In genomic region chr10:48806282-48806681, GRCh38 we compare ENCODE assay signal across 22 cellular contexts.
DNase-seq lines count a peak whose midpoint lies in the region; ATAC-seq and TF ChIP-seq lines count a peak whose summit lies in the region.
"Had no signal": no experiment of that assay in that cellular context is flagged by ENCODE, and none has a peak within 500 bp of the region (broad histone marks: within the 10 kb centered on the region; RNA-seq: fewer than 3 reads in every experiment).

No MANE protein-coding gene starts in this region.

- ATAC-seq in Right ventricle myocardium superior (ENCODE audit: poor library complexity) (no peak), HG02642 (IDR thresholded peaks at IDR 0.05; ENCODE audit: poor library complexity, unreplicated experiment) (no peak)
- ATAC-seq: activated CD8-positive, alpha-beta T cell treated with anti-CD3 and anti-CD28 coated beads for 36 hours; stimulated activated naive CD8-positive, alpha-beta T cell treated with anti-CD3 and anti-CD28 coated beads, Interleukin-15, amount 100 ng/mL, for 72 hours; WTC11 had no signal

- H3K27me3 Mint-ChIP-seq in dendritic cell treated with granulocyte-macrophage colony-stimulating factor and Interleukin-4, amounts not matched to agents 40 ng/mL and 50 ng/mL, for 4 days, result no peaks in the 10 kb centered on the region
- H3K27me3 Mint-ChIP-seq: activated CD8-positive, alpha-beta T cell treated with anti-CD3 and anti-CD28 coated beads for 36 hours; stimulated activated naive CD8-positive, alpha-beta T cell treated with anti-CD3 and anti-CD28 coated beads, Interleukin-15, amount 100 ng/mL, for 72 hours had no signal

- TF ChIP-seq CTCF in left ventricle myocardium inferior (IDR thresholded peaks at IDR 0.05; ENCODE audit: borderline replicate concordance) (no peak), neutrophil (IDR thresholded peaks at IDR 0.05) (no peak)

- H3K27ac Mint-ChIP-seq in dendritic cell treated with granulocyte-macrophage colony-stimulating factor and Interleukin-4, amounts not matched to agents 40 ng/mL and 50 ng/mL, for 4 days, result peak overlapping the region; percentile 73
- H3K27ac Mint-ChIP-seq: activated CD8-positive, alpha-beta T cell treated with anti-CD3 and anti-CD28 coated beads for 36 hours; CD8-positive, alpha-beta memory T cell; HFFc6; stimulated activated naive CD8-positive, alpha-beta T cell treated with anti-CD3 and anti-CD28 coated beads, Interleukin-15, amount 100 ng/mL, for 72 hours; WTC11 had no signal

- no peaks in the 10 kb centered on the region for H3K9me3 Mint-ChIP-seq in dendritic cell treated with granulocyte-macrophage colony-stimulating factor and Interleukin-4, amounts not matched to agents 40 ng/mL and 50 ng/mL, for 4 days
- H3K9me3 Mint-ChIP-seq: activated CD8-positive, alpha-beta T cell treated with anti-CD3 and anti-CD28 coated beads for 36 hours; HFFc6; stimulated activated naive CD8-positive, alpha-beta T cell treated with anti-CD3 and anti-CD28 coated beads, Interleukin-15, amount 100 ng/mL, for 72 hours; WTC11 had no signal

- intact Hi-C loops in left ventricle myocardium inferior (cut with micrococcal nuclease) (no loop called here), Right ventricle myocardium superior (cut with DNase I) (no loop called here)
- intact Hi-C loops in dendritic cell treated with granulocyte-macrophage colony-stimulating factor and Interleukin-4, amounts not matched to agents 40 ng/mL and 50 ng/mL, for 4 days (cut with micrococcal nuclease), result no loop called here

- H3K4me3 ChIP-seq in left ventricle myocardium inferior, result no peak overlapping the region
- no peak overlapping the region for H3K4me3 ChIP-seq in neutrophil (ENCODE audit: low read depth in 1 of 2, low read length in 1 of 2)
- H3K4me3 ChIP-seq: spleen, upper lobe of left lung had no signal

- no peaks in the 10 kb centered on the region for H3K9me3 ChIP-seq in left ventricle myocardium inferior (replicated peaks)
- H3K9me3 ChIP-seq in neutrophil, result no peaks in the 10 kb centered on the region
- H3K9me3 ChIP-seq: spleen, upper lobe of left lung had no signal

- H3K27ac ChIP-seq in left ventricle myocardium inferior (replicated peaks) (peak overlapping the region; percentile 60), neutrophil (peak overlapping the region; percentile 100)
- H3K27ac ChIP-seq: upper lobe of left lung had no signal

- DNase-seq in left ventricle myocardium inferior, result no peak
- DNase-seq in Right ventricle myocardium superior, result no peak
- DNase-seq in GOT3 (lab: John Stamatoyannopoulos, UW), result no peak
- DNase-seq in DMS53 (lab: John Stamatoyannopoulos, UW), result no peak
- DNase-seq: activated CD8-positive, alpha-beta T cell treated with anti-CD3 and anti-CD28 coated beads for 36 hours; activated T-cell treated with anti-CD3 and anti-CD28 coated beads, Interleukin-2, amount 50 U/mL, for 1 hour; CD8-positive, alpha-beta memory T cell; GDM1; HFFc6; Karpas-422; NCI-H187; NCI-H748 treated with DMSO at 0.1 percent for 48 hours; occipital lobe; spleen; stimulated activated CD4-positive, alpha-beta T cell treated with anti-CD3 and anti-CD28 coated beads, Interleukin-4, amount 100 ng/mL, for 1 hour; stimulated activated naive CD8-positive, alpha-beta T cell treated with anti-CD3 and anti-CD28 coated beads, Interleukin-15, amount 100 ng/mL, for 72 hours; T1000; upper lobe of left lung had no signal

- H3K4me3 Mint-ChIP-seq in dendritic cell treated with granulocyte-macrophage colony-stimulating factor and Interleukin-4, amounts not matched to agents 40 ng/mL and 50 ng/mL, for 4 days, result no peak overlapping the region
- H3K4me3 Mint-ChIP-seq: activated CD8-positive, alpha-beta T cell treated with anti-CD3 and anti-CD28 coated beads for 36 hours; CD8-positive, alpha-beta memory T cell; HFFc6; WTC11 had no signal

- H3K27me3 ChIP-seq in left ventricle myocardium inferior (ENCODE audit: low read depth) (no peaks in the 10 kb centered on the region), neutrophil (no peaks in the 10 kb centered on the region)
- H3K27me3 ChIP-seq: spleen, upper lobe of left lung had no signal

- H3K4me1 Mint-ChIP-seq in dendritic cell treated with granulocyte-macrophage colony-stimulating factor and Interleukin-4, amounts not matched to agents 40 ng/mL and 50 ng/mL, for 4 days (ENCODE audit: low read depth), result peaks cover 44% of the 10 kb centered on the region

- peaks cover 60% of the 10 kb centered on the region for H3K4me1 ChIP-seq in left ventricle myocardium inferior
- H3K4me1 ChIP-seq in neutrophil (ENCODE audit: control insufficient read depth in 1 of 2, insufficient read depth in 1 of 2, low read depth in 1 of 2, low read length in 1 of 2), result peaks cover 71 to 72% of the 10 kb centered on the region in 2 experiments

- peaks cover 59% of the 10 kb centered on the region for H3K36me3 Mint-ChIP-seq in dendritic cell treated with granulocyte-macrophage colony-stimulating factor and Interleukin-4, amounts not matched to agents 40 ng/mL and 50 ng/mL, for 4 days (ENCODE audit: low read depth)
- H3K36me3 Mint-ChIP-seq: CD8-positive, alpha-beta memory T cell; WTC11 had no signal

- no peaks in the 10 kb centered on the region for H3K36me3 ChIP-seq in left ventricle myocardium inferior
- peaks cover 71% of the 10 kb centered on the region for H3K36me3 ChIP-seq in neutrophil
- H3K36me3 ChIP-seq: upper lobe of left lung had no signal
